In the genomic region with DNA sequence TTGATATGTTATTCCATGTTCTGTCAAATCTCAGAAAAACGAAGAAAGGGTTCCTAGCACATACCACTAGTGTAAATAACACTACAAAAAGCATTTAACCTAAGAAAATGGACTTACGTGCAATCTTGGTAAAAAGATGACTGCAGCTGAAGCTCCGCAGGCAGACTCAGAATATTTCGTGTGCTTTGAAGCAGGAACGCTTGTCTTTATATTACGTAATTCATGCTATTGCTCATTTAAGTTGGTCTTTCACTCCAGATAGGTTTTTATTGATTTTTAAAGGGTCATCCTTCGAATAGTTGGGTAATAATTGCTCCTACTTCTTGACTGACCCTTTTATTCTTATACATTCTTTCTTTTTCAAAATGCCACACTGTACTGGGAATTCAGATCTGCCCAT, we compare ENCODE assay signal across 27 cellular contexts.
"Had no signal": no experiment of that assay in that cellular context is flagged by ENCODE, and none has a peak within 500 bp of the region (broad histone marks: within the 10 kb centered on the region; RNA-seq: fewer than 3 reads in every experiment).

No MANE protein-coding gene starts in this region.

- DNase-seq: naive thymus-derived CD8-positive, alpha-beta T cell; occipital lobe; ovary; posterior cingulate gyrus; psoas muscle; right cardiac atrium; spleen; stimulated activated CD4-positive, alpha-beta T cell treated with anti-CD3 and anti-CD28 coated beads, Interleukin-12 subunit alpha, Interleukin-12 subunit beta, amount 100 ng/mL, for 4 hours; stimulated activated CD4-positive, alpha-beta T cell treated with anti-CD3 and anti-CD28 coated beads, Interleukin-1b, Interleukin-23, amount 100 ng/mL, for 48 hours; stimulated activated CD4-positive, alpha-beta T cell treated with anti-CD3 and anti-CD28 coated beads, Interleukin-4, amount 100 ng/mL, for 1 hour; stimulated activated CD4-positive, alpha-beta T cell treated with anti-CD3 and anti-CD28 coated beads, Interleukin-4, amount 100 ng/mL, for 4 hours; stimulated activated CD8-positive, alpha-beta memory T cell treated with anti-CD3 and anti-CD28 coated beads, Interleukin-4, amount 100 ng/mL, for 48 hours; stimulated activated naive CD4-positive, alpha-beta T cell; stimulated activated naive CD8-positive, alpha-beta T cell treated with anti-CD3 and anti-CD28 coated beads, Interleukin-15, amount 100 ng/mL, for 72 hours; stimulated activated naive CD8-positive, alpha-beta T cell treated with anti-CD3 and anti-CD28 coated beads, Interleukin-15, Interleukin-2, amounts not matched to agents 100 U/mL and 50 U/mL, for 24 hours; thyroid gland; upper lobe of left lung had no signal

- H3K27me3 Mint-ChIP-seq: naive thymus-derived CD8-positive, alpha-beta T cell; natural killer cell treated with Interleukin-12 subunit alpha and Interleukin-12 subunit beta and Interleukin-15 and Interleukin-18, amount 100 ng/mL, for 72 hours; progenitor cell of endocrine pancreas; stimulated activated memory B cell treated with anti-CD40 and anti-IgM and Interleukin-4, amounts not matched to agents 10 μg/mL and 1 μg/mL and 100 μg/mL, for 72 hours; stimulated activated naive CD8-positive, alpha-beta T cell treated with anti-CD3 and anti-CD28 coated beads, Interleukin-15, amount 100 ng/mL, for 72 hours had no signal

- H3K4me3 ChIP-seq: neural progenitor cell, ovary, psoas muscle, skin epidermis, smooth muscle cell, spleen, thoracic aorta, thyroid gland, tibial nerve, upper lobe of left lung, vagina had no signal

- ATAC-seq: naive thymus-derived CD8-positive, alpha-beta T cell; natural killer cell treated with Interleukin-12 subunit alpha and Interleukin-12 subunit beta and Interleukin-15 and Interleukin-18, amount 100 ng/mL, for 72 hours; psoas muscle; right cardiac atrium; stimulated activated memory B cell treated with anti-CD40 and anti-IgM and Interleukin-4, amounts not matched to agents 10 μg/mL and 1 μg/mL and 100 μg/mL, for 72 hours; stimulated activated naive CD8-positive, alpha-beta T cell treated with anti-CD3 and anti-CD28 coated beads, Interleukin-15, amount 100 ng/mL, for 72 hours; stimulated activated naive CD8-positive, alpha-beta T cell treated with anti-CD3 and anti-CD28 coated beads, Interleukin-15, Interleukin-2, amounts not matched to agents 100 U/mL and 50 U/mL, for 24 hours had no signal

- H3K9me3 ChIP-seq: ovary, psoas muscle, spleen, thoracic aorta, thyroid gland, tibial nerve, upper lobe of left lung, vagina had no signal

- H3K4me1 ChIP-seq: neural progenitor cell, parathyroid adenoma, psoas muscle, spleen, thyroid gland, tibial nerve, vagina had no signal

- H3K27ac Mint-ChIP-seq: natural killer cell treated with Interleukin-12 subunit alpha and Interleukin-12 subunit beta and Interleukin-15 and Interleukin-18, amount 100 ng/mL, for 72 hours; neural progenitor cell; progenitor cell of endocrine pancreas; stimulated activated memory B cell treated with anti-CD40 and anti-IgM and Interleukin-4, amounts not matched to agents 10 μg/mL and 1 μg/mL and 100 μg/mL, for 72 hours; stimulated activated naive CD8-positive, alpha-beta T cell treated with anti-CD3 and anti-CD28 coated beads, Interleukin-15, amount 100 ng/mL, for 72 hours had no signal

- H3K4me1 Mint-ChIP-seq: naive thymus-derived CD8-positive, alpha-beta T cell; neural progenitor cell; stimulated activated memory B cell treated with anti-CD40 and anti-IgM and Interleukin-4, amounts not matched to agents 10 μg/mL and 1 μg/mL and 100 μg/mL, for 72 hours; stimulated activated naive CD8-positive, alpha-beta T cell treated with anti-CD3 and anti-CD28 coated beads, Interleukin-15, amount 100 ng/mL, for 72 hours had no signal

- H3K4me3 Mint-ChIP-seq: naive thymus-derived CD8-positive, alpha-beta T cell; natural killer cell treated with Interleukin-12 subunit alpha and Interleukin-12 subunit beta and Interleukin-15 and Interleukin-18, amount 100 ng/mL, for 72 hours; neural progenitor cell; stimulated activated memory B cell treated with anti-CD40 and anti-IgM and Interleukin-4, amounts not matched to agents 10 μg/mL and 1 μg/mL and 100 μg/mL, for 72 hours; stimulated activated naive CD8-positive, alpha-beta T cell treated with anti-CD3 and anti-CD28 coated beads, Interleukin-15, amount 100 ng/mL, for 72 hours had no signal

- H3K27ac ChIP-seq: neural progenitor cell, ovary, parathyroid adenoma, psoas muscle, skin epidermis, spleen, thoracic aorta, thyroid gland, tibial nerve, upper lobe of left lung, vagina had no signal

- H3K36me3 ChIP-seq: neural progenitor cell, ovary had no signal

- H3K27me3 ChIP-seq: neural progenitor cell, ovary, spleen, thyroid gland, tibial nerve, upper lobe of left lung, vagina had no signal

- H3K9me3 Mint-ChIP-seq: naive thymus-derived CD8-positive, alpha-beta T cell; natural killer cell treated with Interleukin-12 subunit alpha and Interleukin-12 subunit beta and Interleukin-15 and Interleukin-18, amount 100 ng/mL, for 72 hours; neural progenitor cell; stimulated activated memory B cell treated with anti-CD40 and anti-IgM and Interleukin-4, amounts not matched to agents 10 μg/mL and 1 μg/mL and 100 μg/mL, for 72 hours; stimulated activated naive CD8-positive, alpha-beta T cell treated with anti-CD3 and anti-CD28 coated beads, Interleukin-15, amount 100 ng/mL, for 72 hours had no signal
